8 cellular contexts compared by ENCODE assay signal in the genomic region with DNA sequence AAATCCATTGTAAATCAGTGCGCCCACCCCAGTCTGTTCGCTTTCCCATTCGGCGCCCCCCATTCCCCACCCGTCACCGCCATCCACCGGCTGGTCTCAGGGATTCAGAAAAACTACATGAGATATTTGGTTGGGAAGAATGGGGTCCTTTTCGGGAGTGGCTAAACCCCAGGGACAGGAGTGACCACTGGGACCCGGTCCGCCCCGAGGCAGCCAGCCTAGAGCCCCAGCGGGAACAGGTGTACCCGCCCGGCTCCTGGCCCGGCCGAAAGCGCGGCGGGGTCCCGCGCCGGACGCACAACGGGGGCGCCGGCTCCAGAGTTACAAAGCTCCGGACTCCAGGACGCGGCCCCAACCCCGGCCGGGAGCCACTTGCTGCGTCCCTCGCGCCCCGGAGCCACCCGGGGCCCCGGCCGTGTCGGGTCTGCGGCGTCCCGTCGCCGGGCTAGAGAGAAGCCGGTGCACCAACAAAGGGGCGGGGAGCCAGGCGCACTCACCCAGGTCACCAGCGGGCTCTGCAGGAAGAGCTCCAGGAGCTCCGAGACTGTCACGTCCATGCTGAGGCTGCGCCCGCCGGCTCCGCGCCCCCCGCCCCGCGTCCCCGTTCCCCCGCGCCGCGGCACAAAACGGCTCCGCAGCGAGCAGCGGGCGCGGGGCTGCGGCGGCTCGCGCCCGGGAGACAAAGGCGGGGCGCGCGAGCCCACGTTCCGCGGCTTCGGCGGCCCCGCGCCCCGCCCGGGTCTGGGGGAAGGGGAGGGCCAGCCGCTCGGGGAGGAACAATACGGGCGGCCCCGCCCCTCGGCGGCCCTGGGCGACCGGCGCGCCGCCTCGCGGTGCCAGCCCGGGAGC. TPM values are rescaled to one million over a fixed set of nuclear protein-coding genes. Genes with fewer than 3 reads are reported as not detected.
DNase-seq lines count a peak whose midpoint lies in the region; ATAC-seq lines count a peak whose summit lies in the region.

A gene with protein sequence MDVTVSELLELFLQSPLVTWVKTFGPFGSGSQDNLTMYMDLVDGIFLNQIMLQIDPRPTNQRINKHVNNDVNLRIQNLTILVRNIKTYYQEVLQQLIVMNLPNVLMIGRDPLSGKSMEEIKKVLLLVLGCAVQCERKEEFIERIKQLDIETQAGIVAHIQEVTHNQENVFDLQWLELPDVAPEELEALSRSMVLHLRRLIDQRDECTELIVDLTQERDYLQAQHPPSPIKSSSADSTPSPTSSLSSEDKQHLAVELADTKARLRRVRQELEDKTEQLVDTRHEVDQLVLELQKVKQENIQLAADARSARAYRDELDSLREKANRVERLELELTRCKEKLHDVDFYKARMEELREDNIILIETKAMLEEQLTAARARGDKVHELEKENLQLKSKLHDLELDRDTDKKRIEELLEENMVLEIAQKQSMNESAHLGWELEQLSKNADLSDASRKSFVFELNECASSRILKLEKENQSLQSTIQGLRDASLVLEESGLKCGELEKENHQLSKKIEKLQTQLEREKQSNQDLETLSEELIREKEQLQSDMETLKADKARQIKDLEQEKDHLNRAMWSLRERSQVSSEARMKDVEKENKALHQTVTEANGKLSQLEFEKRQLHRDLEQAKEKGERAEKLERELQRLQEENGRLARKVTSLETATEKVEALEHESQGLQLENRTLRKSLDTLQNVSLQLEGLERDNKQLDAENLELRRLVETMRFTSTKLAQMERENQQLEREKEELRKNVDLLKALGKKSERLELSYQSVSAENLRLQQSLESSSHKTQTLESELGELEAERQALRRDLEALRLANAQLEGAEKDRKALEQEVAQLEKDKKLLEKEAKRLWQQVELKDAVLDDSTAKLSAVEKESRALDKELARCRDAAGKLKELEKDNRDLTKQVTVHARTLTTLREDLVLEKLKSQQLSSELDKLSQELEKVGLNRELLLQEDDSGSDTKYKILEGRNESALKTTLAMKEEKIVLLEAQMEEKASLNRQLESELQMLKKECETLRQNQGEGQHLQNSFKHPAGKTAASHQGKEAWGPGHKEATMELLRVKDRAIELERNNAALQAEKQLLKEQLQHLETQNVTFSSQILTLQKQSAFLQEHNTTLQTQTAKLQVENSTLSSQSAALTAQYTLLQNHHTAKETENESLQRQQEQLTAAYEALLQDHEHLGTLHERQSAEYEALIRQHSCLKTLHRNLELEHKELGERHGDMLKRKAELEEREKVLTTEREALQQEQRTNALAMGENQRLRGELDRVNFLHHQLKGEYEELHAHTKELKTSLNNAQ (N-terminal part only) (minus strand): TSS at position 687 of the 849 bp plus-strand sequence. CDS start 130 bp downstream, at position 557.

- H3K23ac ChIP-seq in mesenchymal stem cell (ENCODE audit: low read length in 2 of 2) = no peak within 1 kb of the TSS

- H2AFZ ChIP-seq in mesenchymal stem cell (ENCODE audit: low read depth, low read length) = peak within 1 kb of the TSS; percentile 63

- peak within 1 kb of the TSS; percentile 99 for H3K27ac Mint-ChIP-seq in activated CD4-positive, alpha-beta T cell treated with anti-CD3 and anti-CD28 coated beads, Interleukin-2, amount 10 ng/mL, durations not matched to agents 7 days and 5 days

- no peak within 1 kb of the TSS for H2AK5ac ChIP-seq in mesenchymal stem cell (ENCODE audit: low read length, severe bottlenecking)

- 0% methylated on average over 102 of the region's 102 CpGs for WGBS in ectodermal cell, 2 experiments
- WGBS in mesenchymal stem cell = 1% methylated on average over 47 of the region's 102 CpGs

- peak within 1 kb of the TSS in 1 of 2 experiments; percentile 32 for H3K14ac ChIP-seq in mesenchymal stem cell (ENCODE audit: low read length in 2 of 2)

- no peak within 1 kb of the TSS for H3K4ac ChIP-seq in mesenchymal stem cell (ENCODE audit: low read depth in 1 of 2, low read length in 2 of 2)

- H4K91ac ChIP-seq in mesenchymal stem cell (ENCODE audit: low read length) = no peak within 1 kb of the TSS

- peak within 1 kb of the TSS; percentile 98 for H3K4me3 Mint-ChIP-seq in activated CD4-positive, alpha-beta T cell treated with anti-CD3 and anti-CD28 coated beads, Interleukin-2, amount 10 ng/mL, durations not matched to agents 7 days and 5 days

- H3K4me1 ChIP-seq in ectodermal cell (ENCODE audit: control insufficient read depth, insufficient read depth, low read length) (peaks cover 16% of the 10 kb centered on the region), mesenchymal stem cell (ENCODE audit: control insufficient read depth, insufficient read depth, low read depth, low read length) (peaks cover 21% of the 10 kb centered on the region)

- H3K79me1 ChIP-seq in mesenchymal stem cell (replicated peaks; ENCODE audit: low read length, poor library complexity, severe bottlenecking) = no peaks in the 10 kb centered on the region

- H3K27me3 Mint-ChIP-seq in activated CD4-positive, alpha-beta T cell treated with anti-CD3 and anti-CD28 coated beads, Interleukin-2, amount 10 ng/mL, durations not matched to agents 7 days and 5 days = no peaks in the 10 kb centered on the region

- H3K4me3 ChIP-seq in ectodermal cell (ENCODE audit: insufficient read depth, low read depth, low read length) = peak within 1 kb of the TSS; percentile 83
- peak within 1 kb of the TSS; percentile 56 to 70 for H3K4me3 ChIP-seq in mesenchymal stem cell (ENCODE audit: insufficient read depth in 1 of 2, low read depth in 1 of 2, low read length in 2 of 2)

- no peak within 1 kb of the TSS for H2BK120ac ChIP-seq in mesenchymal stem cell (ENCODE audit: low read depth, low read length)

- no peak within 1 kb of the TSS for H4K8ac ChIP-seq in mesenchymal stem cell (ENCODE audit: low read length)

- no peak within 1 kb of the TSS for H2BK15ac ChIP-seq in mesenchymal stem cell (ENCODE audit: low read depth, poor library complexity, severe bottlenecking)

- H2BK5ac ChIP-seq in mesenchymal stem cell (ENCODE audit: low read depth, low read length, poor library complexity, severe bottlenecking) = no peak within 1 kb of the TSS

- H3K27me3 ChIP-seq in ectodermal cell (ENCODE audit: control insufficient read depth, insufficient read depth, low read length, poor library complexity, severe bottlenecking) (peaks cover 7% of the 10 kb centered on the region), mesenchymal stem cell (ENCODE audit: control insufficient read depth in 1 of 2, insufficient read depth in 1 of 2, low read length in 2 of 2) (peaks cover 13 to 65% of the 10 kb centered on the region in 2 experiments)

- peak; percentile 20 for DNase-seq in SKM-1 (lab: John Stamatoyannopoulos, UW; ENCODE audit: unreplicated experiment)
- no peak for DNase-seq in SKM-1 treated with dmso at 0.1 percent for 144 hours (lab: John Stamatoyannopoulos, UW; ENCODE audit: unreplicated experiment)
- peak; percentile 82 for DNase-seq in NCI-H2227 (lab: John Stamatoyannopoulos, UW; ENCODE audit: unreplicated experiment)
- peak; percentile 77 for DNase-seq in activated CD4-positive, alpha-beta T cell treated with anti-CD3 and anti-CD28 coated beads, Interleukin-2, amount 10 ng/mL, durations not matched to agents 7 days and 5 days
- DNase-seq in mesenchymal stem cell = no peak
- DNase-seq in stimulated activated CD8-positive, alpha-beta memory T cell treated with anti-CD3 and anti-CD28 coated beads, Interleukin-15, amount 100 ng/mL, for 4 hours (ENCODE audit: low read depth in 2 of 2) = peak; percentile 52 to 68

- H3K9me3 Mint-ChIP-seq in activated CD4-positive, alpha-beta T cell treated with anti-CD3 and anti-CD28 coated beads, Interleukin-2, amount 10 ng/mL, durations not matched to agents 7 days and 5 days = no peaks in the 10 kb centered on the region

- ATAC-seq in HG03025 (IDR thresholded peaks at IDR 0.05; ENCODE audit: low FRiP score, unreplicated experiment) = peak; percentile 49

- peak within 1 kb of the TSS in 1 of 2 experiments; percentile 16 for H3K18ac ChIP-seq in mesenchymal stem cell (ENCODE audit: low read depth in 1 of 2, low read length in 2 of 2)

- H3K4me2 ChIP-seq in mesenchymal stem cell (ENCODE audit: low read length, poor library complexity, severe bottlenecking) = peak within 1 kb of the TSS; percentile 92

- H3K36me3 ChIP-seq in ectodermal cell (ENCODE audit: control insufficient read depth, insufficient read depth, low read length) (no peaks in the 10 kb centered on the region), mesenchymal stem cell (ENCODE audit: control insufficient read depth in 1 of 2, insufficient read depth in 2 of 2, low read depth in 1 of 2, low read length in 2 of 2) (no peaks in the 10 kb centered on the region)

- H3K36me3 Mint-ChIP-seq in activated CD4-positive, alpha-beta T cell treated with anti-CD3 and anti-CD28 coated beads, Interleukin-2, amount 10 ng/mL, durations not matched to agents 7 days and 5 days (ENCODE audit: low read depth) = peaks cover 43% of the 10 kb centered on the region

- CTCF ChIA-PET in activated CD4-positive, alpha-beta T cell treated with anti-CD3 and anti-CD28 coated beads, Interleukin-2, amount 10 ng/mL, durations not matched to agents 7 days and 5 days (lab: Charles Lee) = interaction anchor here (0.5 to 6.1 kb wide), 7 partner anchors 11 to 1350 kb away, joined by 3 to 33 read pairs (median 7); no protein-coding TSS in a partner anchor

- H3K9ac ChIP-seq in mesenchymal stem cell (ENCODE audit: low read length) = peak within 1 kb of the TSS; percentile 36

- H3K4me1 Mint-ChIP-seq in activated CD4-positive, alpha-beta T cell treated with anti-CD3 and anti-CD28 coated beads, Interleukin-2, amount 10 ng/mL, durations not matched to agents 7 days and 5 days = peaks cover 47% of the 10 kb centered on the region

- H3K27ac ChIP-seq in ectodermal cell (ENCODE audit: insufficient read depth, low read depth, low read length, poor library complexity, severe bottlenecking) = peak within 1 kb of the TSS; percentile 51
- no peak within 1 kb of the TSS for H3K27ac ChIP-seq in mesenchymal stem cell (ENCODE audit: low read length, poor library complexity, severe bottlenecking)

- POLR2A ChIA-PET in activated CD4-positive, alpha-beta T cell treated with anti-CD3 and anti-CD28 coated beads, Interleukin-2, amount 10 ng/mL, durations not matched to agents 7 days and 5 days (lab: Charles Lee) = interaction anchor here (0.6 to 1.0 kb wide), 3 partner anchors 20 to 174 kb away, joined by 3 to 4 read pairs (median 3); no protein-coding TSS in a partner anchor

- H3K9me3 ChIP-seq in ectodermal cell (ENCODE audit: control insufficient read depth, low read length) (no peaks in the 10 kb centered on the region), mesenchymal stem cell (ENCODE audit: control insufficient read depth, low read length) (no peaks in the 10 kb centered on the region)

- no peak within 1 kb of the TSS for H2BK12ac ChIP-seq in mesenchymal stem cell (ENCODE audit: low read length in 2 of 2)

RNA-seq across cellular contexts. Expression of the gene that starts here (rescaled TPM):
- total RNA-seq in activated CD4-positive, alpha-beta T cell treated with anti-CD3 and anti-CD28 coated beads, Interleukin-2, amount 10 ng/mL, durations not matched to agents 7 days and 5 days = 100 to 1,000 TPM; 187 to 193 TPM
- 33.6 TPM for polyA plus RNA-seq in ectodermal cell (2013, experiment 1 of 4)
- polyA plus RNA-seq in ectodermal cell (2013, experiment 2 of 4) = 38.0 TPM
- polyA plus RNA-seq in ectodermal cell (2013, experiment 3 of 4) = 24.0 TPM
- 27.6 TPM for polyA plus RNA-seq in ectodermal cell (2013, experiment 4 of 4)
- polyA plus RNA-seq in mesenchymal stem cell (2013, experiment 1 of 2) = 0.25 TPM
- 0.21 TPM for polyA plus RNA-seq in mesenchymal stem cell (2013, experiment 2 of 2)

Comparison
In these comparisons a context has a peak if more than half of its experiments do, and no peak if none do; other contexts are left out.
1. DNase-seq: peak in SKM-1 (single experiment), NCI-H2227 (single experiment), activated CD4-positive, alpha-beta T cell treated with anti-CD3 and anti-CD28 coated beads, Interleukin-2, amount 10 ng/mL, durations not matched to agents 7 days and 5 days (single experiment) and stimulated activated CD8-positive, alpha-beta memory T cell treated with anti-CD3 and anti-CD28 coated beads, Interleukin-15, amount 100 ng/mL, for 4 hours (2 of 2); none in SKM-1 treated with dmso at 0.1 percent for 144 hours (single experiment) and mesenchymal stem cell (single experiment).